8 cellular contexts compared by ENCODE assay signal in the genomic region with DNA sequence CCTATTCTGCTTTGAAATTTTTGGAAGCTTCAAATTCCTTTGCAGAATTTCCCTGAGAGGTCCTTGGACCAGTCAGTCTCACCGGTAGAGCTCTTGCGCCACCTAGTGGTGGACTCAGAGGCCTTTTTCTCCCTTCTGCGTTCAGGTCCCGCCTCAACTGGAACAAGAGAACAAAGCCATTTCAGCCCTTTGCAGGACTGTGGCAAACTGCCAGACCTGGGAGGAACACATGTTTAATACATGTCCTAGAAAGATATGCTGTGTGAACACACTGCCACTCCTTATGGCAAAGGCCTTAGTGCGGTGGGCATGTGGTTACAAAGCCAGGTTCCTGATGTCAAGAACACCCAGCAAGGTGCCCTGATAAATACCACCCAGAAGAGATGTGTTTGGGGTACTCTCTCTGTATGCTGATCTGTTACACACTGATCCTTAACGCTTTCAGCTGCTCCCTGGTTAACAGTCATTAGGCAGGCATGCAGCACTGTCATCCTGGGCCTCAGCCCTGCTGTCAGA.
A peak's percentile ranks its signal among the peaks of the same experiment; 100 is the strongest.
DNase-seq lines count a peak whose midpoint lies in the region; TF ChIP-seq lines count a peak whose summit lies in the region.

No MANE protein-coding gene starts in this region.

- no peaks in the 10 kb centered on the region for H3K9me3 Mint-ChIP-seq in HFFc6

- H3K4me3 ChIP-seq in astrocyte of the cerebellum (ENCODE audit: low read depth, low read length): no peak overlapping the region

- no peak overlapping the region for H3K27ac Mint-ChIP-seq in HFFc6

- in situ Hi-C loops in astrocyte of the cerebellum (cut with HindIII; ENCODE audit: low sequenced_read_pairs): loop anchor here (25.0 kb wide), 1 partner anchor 635 kb away; a partner anchor contains a TSS

- DNase-seq in HFFc6: peak; percentile 72
- DNase-seq in NCI-H1694 (lab: John Stamatoyannopoulos, UW): peak; percentile 85
- peak; percentile 42 for DNase-seq in T1000 (lab: John Stamatoyannopoulos, UW)
- peak; percentile 75 for DNase-seq in astrocyte of the cerebellum (ENCODE audit: low read depth)
- peak in 49 of 51 donors; percentile 14 to 90 (median 60) for DNase-seq in hypothalamus (lab: John Stamatoyannopoulos, UW)
- DNase-seq in smooth muscle cell of the brain vasculature (ENCODE audit: low read depth, low spot score): peak; percentile 58
- DNase-seq in KG1 (lab: John Stamatoyannopoulos, UW): no peak

- TF ChIP-seq CTCF in GM12801 (IDR thresholded peaks at IDR 0.05; ENCODE audit: extremely low read depth, insufficient read length) (peak; percentile 2), HFFc6 (IDR thresholded peaks at IDR 0.05) (peak; percentile 96), astrocyte of the cerebellum (IDR thresholded peaks at IDR 0.05; ENCODE audit: low read depth, low read length, missing control alignments) (peak; percentile 98)

- peaks cover 3% of the 10 kb centered on the region for H3K27me3 Mint-ChIP-seq in HFFc6 (ENCODE audit: insufficient read depth)

- no peaks in the 10 kb centered on the region for H3K36me3 Mint-ChIP-seq in HFFc6 (ENCODE audit: low read depth)

- no peak overlapping the region for H3K4me3 Mint-ChIP-seq in HFFc6

- peaks cover 15% of the 10 kb centered on the region for H3K4me1 Mint-ChIP-seq in HFFc6 (ENCODE audit: low read depth)

Comparison
In these comparisons a context has a peak if more than half of its experiments do, and no peak if none do; other contexts are left out.
1. CTCF ChIP-seq: peak in every context shown above with its lines; median percentile 98 in astrocyte of the cerebellum; 96 in HFFc6; 2 in GM12801.